28 cellular contexts compared by ENCODE assay signal in genomic region chr11:128190312-128190711, GRCh38.
DNase-seq lines count a peak whose midpoint lies in the region; ATAC-seq and TF ChIP-seq lines count a peak whose summit lies in the region.
"Had no signal": no experiment of that assay in that cellular context is flagged by ENCODE, and none has a peak within 500 bp of the region (broad histone marks: within the 10 kb centered on the region; RNA-seq: fewer than 3 reads in every experiment).

No MANE protein-coding gene starts in this region.

- intact Hi-C loops in naive thymus-derived CD4-positive, alpha-beta T cell (cut with micrococcal nuclease) = loop anchor here in 1 of 2 donors (5.0 to 10.0 kb wide), 2 partner anchors 314 to 567 kb away; no protein-coding TSS in a partner anchor
- intact Hi-C loops in upper lobe of right lung (cut with DNase I) = no loop called here
- intact Hi-C loops in PC-3 (cut with micrococcal nuclease) = no loop called here
- intact Hi-C loops in esophagus muscularis mucosa (cut with DNase I) = no loop called here

- H3K9me2 ChIP-seq in PC-3 (replicated peaks; ENCODE audit: low read length) = no peaks in the 10 kb centered on the region

- no peaks in the 10 kb centered on the region for H3K36me3 ChIP-seq in naive thymus-derived CD4-positive, alpha-beta T cell (ENCODE audit: control insufficient read depth in 2 of 3, insufficient read depth in 3 of 3, low read length in 3 of 3)
- no peaks in the 10 kb centered on the region for H3K36me3 ChIP-seq in upper lobe of right lung
- H3K36me3 ChIP-seq in PC-3 (ENCODE audit: low read depth, low read length) = no peaks in the 10 kb centered on the region
- H3K36me3 ChIP-seq in esophagus muscularis mucosa = no peaks in the 10 kb centered on the region
- H3K36me3 ChIP-seq: BLaER1 treated with 17β-estradiol and CSF1 and Interleukin-3, amounts not matched to agents 10 nM and 100 nM; colonic mucosa; heart left ventricle; right lobe of liver; uterus had no signal

- H3K79me2 ChIP-seq in PC-3 (ENCODE audit: low read length) = no peaks in the 10 kb centered on the region

- CTCF ChIA-PET in activated naive CD4-positive, alpha-beta T cell treated with anti-CD3 and anti-CD28 coated beads, Interleukin-2, amount 10 ng/mL, durations not matched to agents 7 days and 5 days (lab: Charles Lee) = interaction anchor here (0.6 to 2.8 kb wide), 6 partner anchors 18 to 586 kb away, joined by 3 to 13 read pairs (median 4); no protein-coding TSS in a partner anchor
- CTCF ChIA-PET in naive thymus-derived CD4-positive, alpha-beta T cell (lab: Charles Lee) = interaction anchor here (0.6 to 1.4 kb wide), 6 partner anchors 18 to 641 kb away, joined by 3 to 4 read pairs (median 3); no protein-coding TSS in a partner anchor
- CTCF ChIA-PET in PC-3 (lab: Charles Lee) = no interaction called here

- H3K9ac ChIP-seq in PC-3 (ENCODE audit: low read length) = no peak overlapping the region
- H3K9ac ChIP-seq: BLaER1 treated with 17β-estradiol and CSF1 and Interleukin-3, amounts not matched to agents 10 nM and 100 nM had no signal

- H3K4me3 Mint-ChIP-seq in activated naive CD4-positive, alpha-beta T cell treated with anti-CD3 and anti-CD28 coated beads, Interleukin-2, amount 10 ng/mL, durations not matched to agents 7 days and 5 days = peak overlapping the region; percentile 3
- H3K4me3 Mint-ChIP-seq in naive thymus-derived CD4-positive, alpha-beta T cell = peak overlapping the region in 8 of 10 donors; percentile 42 to 76 (median 52)
- H3K4me3 Mint-ChIP-seq: endodermal cell; T-helper 1 cell treated with Interleukin-12 subunit alpha and Interleukin-12 subunit beta and Interleukin-4 antibody, amounts not matched to agents 30 μg/mL and 1 μg/mL, for 36 hours had no signal

- H3K27ac Mint-ChIP-seq in activated naive CD4-positive, alpha-beta T cell treated with anti-CD3 and anti-CD28 coated beads, Interleukin-2, amount 10 ng/mL, durations not matched to agents 7 days and 5 days = peak overlapping the region; percentile 63
- H3K27ac Mint-ChIP-seq in naive thymus-derived CD4-positive, alpha-beta T cell = peak overlapping the region in 7 of 9 donors; percentile 35 to 88 (median 65)
- H3K27ac Mint-ChIP-seq: activated T-helper 2 cell treated with anti-CD3 and anti-CD28 coated beads, Interferon-gamma antibody, Interleukin-2, Interleukin-4, amounts not matched to agents 10 μg/mL and 5 μg/mL and 100 μg/mL, durations not matched to agents 14 hours and 24 hours and 36 hours; endodermal cell; T-helper 1 cell treated with Interleukin-12 subunit alpha and Interleukin-12 subunit beta and Interleukin-4 antibody, amounts not matched to agents 30 μg/mL and 1 μg/mL, for 36 hours had no signal

- H3K27ac ChIP-seq in naive thymus-derived CD4-positive, alpha-beta T cell (ENCODE audit: low read depth, low read length) = no peak overlapping the region
- no peak overlapping the region for H3K27ac ChIP-seq in upper lobe of right lung
- no peak overlapping the region for H3K27ac ChIP-seq in PC-3 (ENCODE audit: low read length)
- H3K27ac ChIP-seq in esophagus muscularis mucosa (replicated peaks in 1 of 4) = no peak overlapping the region
- H3K27ac ChIP-seq: BLaER1 treated with 17β-estradiol and CSF1 and Interleukin-3, amounts not matched to agents 10 nM and 100 nM; colonic mucosa; foreskin keratinocyte; heart left ventricle; right lobe of liver; SK-N-MC; testis; uterus had no signal

- peaks cover 9% of the 10 kb centered on the region for H3K9me3 Mint-ChIP-seq in activated naive CD4-positive, alpha-beta T cell treated with anti-CD3 and anti-CD28 coated beads, Interleukin-2, amount 10 ng/mL, durations not matched to agents 7 days and 5 days
- peaks cover 0 to 12% (median 6%) of the 10 kb centered on the region in 11 donors for H3K9me3 Mint-ChIP-seq in naive thymus-derived CD4-positive, alpha-beta T cell

- peak overlapping the region; percentile 16 for H3K4me3 ChIP-seq in naive thymus-derived CD4-positive, alpha-beta T cell (ENCODE audit: low read length)
- H3K4me3 ChIP-seq in upper lobe of right lung (no peak overlapping the region), PC-3 (ENCODE audit: low read length) (no peak overlapping the region), esophagus muscularis mucosa (no peak overlapping the region)
- H3K4me3 ChIP-seq: BLaER1 treated with 17β-estradiol and CSF1 and Interleukin-3, amounts not matched to agents 10 nM and 100 nM; colonic mucosa; heart left ventricle; K562; right lobe of liver; SK-N-MC; testis; uterus had no signal

- H3K4me2 ChIP-seq in PC-3 (ENCODE audit: low read length) = no peak overlapping the region
- H3K4me2 ChIP-seq: BLaER1 treated with 17β-estradiol and CSF1 and Interleukin-3, amounts not matched to agents 10 nM and 100 nM had no signal

- peak; percentile 60 for DNase-seq in activated naive CD4-positive, alpha-beta T cell treated with anti-CD3 and anti-CD28 coated beads, Interleukin-2, amount 10 ng/mL, durations not matched to agents 7 days and 5 days
- no peak for DNase-seq in activated naive CD4-positive, alpha-beta T cell treated with anti-CD3 and anti-CD28 coated beads, Interleukin-2, amount 50 U/mL, for 16 hours
- peak; percentile 19 for DNase-seq in activated gamma-delta T cell treated with anti-CD3 and anti-CD28 coated beads, Interleukin-2, amount 50 U/mL, for 16 hours (ENCODE audit: low read depth)
- peak in 3 of 9 donors; percentile 4 to 22 (median 16) for DNase-seq in naive thymus-derived CD4-positive, alpha-beta T cell
- DNase-seq in upper lobe of right lung (no peak), PC-3 (no peak), 8988T (no peak), esophagus muscularis mucosa (ENCODE audit: extremely low spot score) (no peak)
- DNase-seq: amygdala; Calu3; colonic mucosa; endodermal cell; foreskin keratinocyte; heart left ventricle; kidney glomerular epithelial cell; NCI-H446 treated with DMSO at 0.1 percent for 48 hours; right lobe of liver; stimulated activated CD4-positive, alpha-beta T cell treated with anti-CD3 and anti-CD28 coated beads, Interleukin-12 subunit alpha, Interleukin-12 subunit beta, amount 100 ng/mL, for 4 hours; stimulated activated CD4-positive, alpha-beta T cell treated with anti-CD3 and anti-CD28 coated beads, Interleukin-4, amount 100 ng/mL, for 1 hour; testis; uterus had no signal

- no TSS peak for BruUV-seq in PC-3 (replicated peaks; lab: Mats Ljungman, UMichigan)

- H3K27me3 ChIP-seq in naive thymus-derived CD4-positive, alpha-beta T cell (ENCODE audit: control insufficient read depth in 2 of 2, insufficient read depth in 2 of 2, low read length in 2 of 2) = no peaks in the 10 kb centered on the region
- H3K27me3 ChIP-seq in upper lobe of right lung = no peaks in the 10 kb centered on the region
- no peaks in the 10 kb centered on the region for H3K27me3 ChIP-seq in PC-3 (ENCODE audit: low read length)
- no peaks in the 10 kb centered on the region for H3K27me3 ChIP-seq in esophagus muscularis mucosa
- H3K27me3 ChIP-seq: BLaER1 treated with 17β-estradiol and CSF1 and Interleukin-3, amounts not matched to agents 10 nM and 100 nM; colonic mucosa; foreskin keratinocyte; heart left ventricle; right lobe of liver; testis; uterus had no signal

- H3K4me1 ChIP-seq in naive thymus-derived CD4-positive, alpha-beta T cell (ENCODE audit: control insufficient read depth in 2 of 2, insufficient read depth in 2 of 2, low read length in 2 of 2) = peaks cover 30 to 34% of the 10 kb centered on the region in 2 donors
- H3K4me1 ChIP-seq in upper lobe of right lung (peaks cover 23% of the 10 kb centered on the region), PC-3 (ENCODE audit: insufficient read depth, low read length) (no peaks in the 10 kb centered on the region), esophagus muscularis mucosa (peaks cover 0 to 12% (median 12%) of the 10 kb centered on the region in 4 donors)
- H3K4me1 ChIP-seq: colonic mucosa, testis, uterus had no signal

- peaks cover 4% of the 10 kb centered on the region for H3K36me3 Mint-ChIP-seq in activated naive CD4-positive, alpha-beta T cell treated with anti-CD3 and anti-CD28 coated beads, Interleukin-2, amount 10 ng/mL, durations not matched to agents 7 days and 5 days
- peaks cover 0 to 14% (median under 1%) of the 10 kb centered on the region in 5 donors for H3K36me3 Mint-ChIP-seq in naive thymus-derived CD4-positive, alpha-beta T cell

- POLR2A ChIA-PET in naive thymus-derived CD4-positive, alpha-beta T cell (lab: Charles Lee) = interaction anchor here (0.9 to 1.5 kb wide), 4 partner anchors 28 to 498 kb away, joined by 3 to 4 read pairs (median 4); no protein-coding TSS in a partner anchor
- POLR2A ChIA-PET in PC-3 (lab: Charles Lee; ENCODE audit: unreplicated experiment) = no interaction called here

- H3K4me1 Mint-ChIP-seq in activated naive CD4-positive, alpha-beta T cell treated with anti-CD3 and anti-CD28 coated beads, Interleukin-2, amount 10 ng/mL, durations not matched to agents 7 days and 5 days = peaks cover 46% of the 10 kb centered on the region
- peaks cover 30 to 45% (median 36%) of the 10 kb centered on the region in 7 donors for H3K4me1 Mint-ChIP-seq in naive thymus-derived CD4-positive, alpha-beta T cell

- H3K9me3 ChIP-seq in naive thymus-derived CD4-positive, alpha-beta T cell (ENCODE audit: control insufficient read depth in 2 of 3, low read length in 3 of 3) = no peaks in the 10 kb centered on the region
- H3K9me3 ChIP-seq in upper lobe of right lung = no peaks in the 10 kb centered on the region
- H3K9me3 ChIP-seq in PC-3 (ENCODE audit: low read length) = no peaks in the 10 kb centered on the region
- no peaks in the 10 kb centered on the region for H3K9me3 ChIP-seq in esophagus muscularis mucosa
- H3K9me3 ChIP-seq: colonic mucosa, heart left ventricle, right lobe of liver, testis, uterus had no signal

- no peaks in the 10 kb centered on the region for H3F3A ChIP-seq in PC-3 (ENCODE audit: low read length, unreplicated experiment)

- TF ChIP-seq POLR2A in esophagus muscularis mucosa (IDR thresholded peaks at IDR 0.05; ENCODE audit: low read depth) = no peak

- 93% methylated on average over 5 of the region's 5 CpGs for WGBS in esophagus muscularis mucosa

- H4K20me1 ChIP-seq in PC-3 (ENCODE audit: low read length) = no peaks in the 10 kb centered on the region
- H4K20me1 ChIP-seq: BLaER1 treated with 17β-estradiol and CSF1 and Interleukin-3, amounts not matched to agents 10 nM and 100 nM had no signal

- no peak overlapping the region for H2AFZ ChIP-seq in PC-3 (ENCODE audit: low read length)

- peak; percentile 77 for ATAC-seq in naive thymus-derived CD4-positive, alpha-beta T cell
- ATAC-seq in upper lobe of right lung (peak; percentile 42), PC-3 (no peak)
- ATAC-seq: esophagus mucosa, foreskin keratinocyte, HCT116, heart left ventricle, K562 had no signal

- no peak for TF ChIP-seq EP300 in esophagus muscularis mucosa (IDR thresholded peaks at IDR 0.05)

- no peaks in the 10 kb centered on the region for H3K27me3 Mint-ChIP-seq in activated naive CD4-positive, alpha-beta T cell treated with anti-CD3 and anti-CD28 coated beads, Interleukin-2, amount 10 ng/mL, durations not matched to agents 7 days and 5 days
- no peaks in the 10 kb centered on the region for H3K27me3 Mint-ChIP-seq in naive thymus-derived CD4-positive, alpha-beta T cell

- TF ChIP-seq CTCF in upper lobe of right lung (IDR thresholded peaks at IDR 0.05) = no peak
- no peak for TF ChIP-seq CTCF in PC-3 (conservative IDR thresholded peaks at IDR 0.05; ENCODE audit: low read depth, low read length)
- no peak for TF ChIP-seq CTCF in esophagus muscularis mucosa (IDR thresholded peaks at IDR 0.05)

Comparison
In these comparisons a context has a peak if more than half of its experiments do, and no peak if none do; other contexts are left out.
1. DNase-seq: peak in activated naive CD4-positive, alpha-beta T cell treated with anti-CD3 and anti-CD28 coated beads, Interleukin-2, amount 10 ng/mL, durations not matched to agents 7 days and 5 days (single experiment) and activated gamma-delta T cell treated with anti-CD3 and anti-CD28 coated beads, Interleukin-2, amount 50 U/mL, for 16 hours (single experiment); none in activated naive CD4-positive, alpha-beta T cell treated with anti-CD3 and anti-CD28 coated beads, Interleukin-2, amount 50 U/mL, for 16 hours (single experiment), upper lobe of right lung (single experiment), PC-3 (single experiment), 8988T (single experiment) and esophagus muscularis mucosa (single experiment).